19 cellular contexts compared by ENCODE assay signal in genomic region chr3:162441716-162442115, GRCh38.
DNase-seq lines count a peak whose midpoint lies in the region; ATAC-seq, FAIRE-seq and TF ChIP-seq lines count a peak whose summit lies in the region.
"Had no signal": no experiment of that assay in that cellular context is flagged by ENCODE, and none has a peak within 500 bp of the region (broad histone marks: within the 10 kb centered on the region; RNA-seq: fewer than 3 reads in every experiment).

No MANE protein-coding gene starts in this region.

- peak overlapping the region; percentile 7; the same call in 1 of the 2 replicates for H3K4me2 ChIP-seq in KMS-11
- no peak overlapping the region for H3K4me2 ChIP-seq in SU-DHL-6 (ENCODE audit: low read depth, low read length, poor library complexity, severe bottlenecking)
- H3K4me2 ChIP-seq: BLaER1 treated with 17β-estradiol and CSF1 and Interleukin-3, amounts not matched to agents 10 nM and 100 nM had no signal

- no peak for FAIRE-seq in RCC 7860 (lab: Jason Lieb, UNC)
- FAIRE-seq: H1, HepG2 had no signal

- no peak overlapping the region for H3K27ac Mint-ChIP-seq in activated naive CD4-positive, alpha-beta T cell treated with anti-CD3 and anti-CD28 coated beads, Interleukin-2, amount 50 U/mL, for 72 hours
- H3K27ac Mint-ChIP-seq: CD8-positive, alpha-beta memory T cell had no signal

- H3K79me2 ChIP-seq in KMS-11 (ENCODE audit: insufficient read depth, low read depth), result no peaks in the 10 kb centered on the region
- H3K79me2 ChIP-seq in SU-DHL-6 (ENCODE audit: insufficient read depth, low read length), result no peaks in the 10 kb centered on the region

- no peaks in the 10 kb centered on the region for H3K27me3 ChIP-seq in KMS-11 (ENCODE audit: insufficient read depth, low read depth)
- no peaks in the 10 kb centered on the region for H3K27me3 ChIP-seq in SU-DHL-6 (ENCODE audit: low read length)
- H3K27me3 ChIP-seq: BLaER1 treated with 17β-estradiol and CSF1 and Interleukin-3, amounts not matched to agents 10 nM and 100 nM; MG63 had no signal

- H2AFZ ChIP-seq in KMS-11 (ENCODE audit: low read depth) (no peak overlapping the region), SU-DHL-6 (ENCODE audit: low read depth, low read length, severe bottlenecking) (peak overlapping the region; percentile 30)

- no peaks in the 10 kb centered on the region for H3K9me2 ChIP-seq in SU-DHL-6 (replicated peaks; ENCODE audit: insufficient read depth, low read length)

- TF ChIP-seq CTCF in AG10803 (conservative IDR thresholded peaks at IDR 0.05; ENCODE audit: low read length) (no peak), KMS-11 (conservative IDR thresholded peaks at IDR 0.05; ENCODE audit: low read depth, low read length) (no peak), SU-DHL-6 (IDR thresholded peaks at IDR 0.05; ENCODE audit: insufficient read depth, low read length, poor library complexity, severe bottlenecking) (no peak)

- no peak overlapping the region for H3K4me3 ChIP-seq in AG10803 (ENCODE audit: low read length)
- H3K4me3 ChIP-seq in KMS-11 (IDR thresholded peaks at IDR 0.05; ENCODE audit: insufficient read depth, low read depth, low read length), result no peak overlapping the region
- no peak overlapping the region for H3K4me3 ChIP-seq in SU-DHL-6 (ENCODE audit: insufficient read depth, low read length, poor library complexity, severe bottlenecking)
- H3K4me3 ChIP-seq: BLaER1 treated with 17β-estradiol and CSF1 and Interleukin-3, amounts not matched to agents 10 nM and 100 nM; MG63 had no signal

- H3K36me3 ChIP-seq in KMS-11 (ENCODE audit: insufficient read depth), result no peaks in the 10 kb centered on the region
- H3K36me3 ChIP-seq in SU-DHL-6 (ENCODE audit: low read length), result no peaks in the 10 kb centered on the region
- H3K36me3 ChIP-seq: BLaER1 treated with 17β-estradiol and CSF1 and Interleukin-3, amounts not matched to agents 10 nM and 100 nM; MG63 had no signal

- H3F3A ChIP-seq in SU-DHL-6 (ENCODE audit: insufficient read depth), result no peaks in the 10 kb centered on the region

- H3K36me3 Mint-ChIP-seq in activated naive CD4-positive, alpha-beta T cell treated with anti-CD3 and anti-CD28 coated beads, Interleukin-2, amount 50 U/mL, for 72 hours, result no peaks in the 10 kb centered on the region
- H3K36me3 Mint-ChIP-seq: CD8-positive, alpha-beta memory T cell had no signal

- no peaks in the 10 kb centered on the region for H3K9me3 ChIP-seq in SU-DHL-6 (ENCODE audit: insufficient read depth, low read length)
- H3K9me3 ChIP-seq: BLaER1 treated with 17β-estradiol and CSF1 and Interleukin-3, amounts not matched to agents 10 nM and 100 nM; MG63 had no signal

- peaks cover 9 to 12% of the 10 kb centered on the region in 2 donors for H3K9me3 Mint-ChIP-seq in activated naive CD4-positive, alpha-beta T cell treated with anti-CD3 and anti-CD28 coated beads, Interleukin-2, amount 50 U/mL, for 72 hours

- no peak overlapping the region for H3K9ac ChIP-seq in KMS-11
- no peak overlapping the region for H3K9ac ChIP-seq in SU-DHL-6 (ENCODE audit: low read length)
- H3K9ac ChIP-seq: BLaER1 treated with 17β-estradiol and CSF1 and Interleukin-3, amounts not matched to agents 10 nM and 100 nM had no signal

- ATAC-seq in GM18861 (IDR thresholded peaks at IDR 0.05; ENCODE audit: unreplicated experiment), result no peak
- no peak for ATAC-seq in activated naive CD4-positive, alpha-beta T cell treated with anti-CD3 and anti-CD28 coated beads, Interleukin-2, amount 50 U/mL, for 72 hours
- ATAC-seq: HepG2, Right ventricle myocardium inferior had no signal

- H4K20me1 ChIP-seq in KMS-11 (ENCODE audit: insufficient read depth) (no peaks in the 10 kb centered on the region), SU-DHL-6 (ENCODE audit: low read depth, low read length) (no peaks in the 10 kb centered on the region)
- H4K20me1 ChIP-seq: BLaER1 treated with 17β-estradiol and CSF1 and Interleukin-3, amounts not matched to agents 10 nM and 100 nM had no signal

- no peak overlapping the region for H3K27ac ChIP-seq in KMS-11
- H3K27ac ChIP-seq in SU-DHL-6 (ENCODE audit: low read depth, low read length), result no peak overlapping the region
- H3K27ac ChIP-seq: BLaER1 treated with 17β-estradiol and CSF1 and Interleukin-3, amounts not matched to agents 10 nM and 100 nM had no signal

- peaks cover 37% of the 10 kb centered on the region for H3K4me1 ChIP-seq in KMS-11 (ENCODE audit: low read depth, poor library complexity, severe bottlenecking)
- H3K4me1 ChIP-seq: BLaER1 treated with 17β-estradiol and CSF1 and Interleukin-3, amounts not matched to agents 10 nM and 100 nM had no signal

- DNase-seq in AG10803 (ENCODE audit: low read depth), result peak; percentile 1
- DNase-seq in fibroblast of the conjunctiva (ENCODE audit: low read depth), result peak; percentile 2
- DNase-seq in activated naive CD4-positive, alpha-beta T cell treated with anti-CD3 and anti-CD28 coated beads, Interleukin-2, amount 50 U/mL, for 72 hours (ENCODE audit: low spot score in 2 of 2), result no peak
- DNase-seq in RCC 7860 (ENCODE audit: low spot score), result no peak
- no peak for DNase-seq in iPS-NIHi7 (ENCODE audit: extremely low spot score)
- DNase-seq: CD8-positive, alpha-beta memory T cell; KG1; MG63; NCI-H1092; NCI-H2081 treated with DMSO at 0.1 percent for 48 hours; NCI-H446 treated with DMSO at 0.1 percent for 48 hours; NCI-H82 had no signal

Comparison
In these comparisons a context has a peak if more than half of its experiments do, and no peak if none do; other contexts are left out.
1. DNase-seq: peak in AG10803 (single experiment) and fibroblast of the conjunctiva (single experiment); none in activated naive CD4-positive, alpha-beta T cell treated with anti-CD3 and anti-CD28 coated beads, Interleukin-2, amount 50 U/mL, for 72 hours (0 of 2), RCC 7860 (single experiment) and iPS-NIHi7 (single experiment).